ENCODE assay signal across 26 cellular contexts in genomic region chr10:28878236-28878970, GRCh38.
DNase-seq lines count a peak whose midpoint lies in the region; ATAC-seq, FAIRE-seq and TF ChIP-seq lines count a peak whose summit lies in the region.
"Had no signal": no experiment of that assay in that cellular context is flagged by ENCODE, and none has a peak within 500 bp of the region (broad histone marks: within the 10 kb centered on the region; RNA-seq: fewer than 3 reads in every experiment).

No MANE protein-coding gene starts in this region.

- H3K4me2 ChIP-seq in K562 (ENCODE audit: insufficient read depth, low read length) (no peak overlapping the region), HepG2 (ENCODE audit: low read depth, low read length) (no peak overlapping the region)
- H3K4me2 ChIP-seq: neural progenitor cell, smooth muscle cell had no signal

- TF ChIP-seq POLR2A in K562 (conservative IDR thresholded peaks at IDR 0.05) (no peak), HepG2 (IDR thresholded peaks at IDR 0.05; ENCODE audit: insufficient read depth in 1 of 2, low read depth in 2 of 2, low read length in 2 of 2) (no peak)

- BruUV-seq in K562 (replicated peaks; lab: Mats Ljungman, UMichigan) (no TSS peak), HepG2 (replicated peaks; lab: Mats Ljungman, UMichigan) (no TSS peak)

- H3K36me3 ChIP-seq in K562 (ENCODE audit: control insufficient read depth, insufficient read depth, low read length): no peaks in the 10 kb centered on the region
- no peaks in the 10 kb centered on the region for H3K36me3 ChIP-seq in HepG2 (replicated peaks in 1 of 2; ENCODE audit: control insufficient read depth in 1 of 2, insufficient read depth in 2 of 2, low read length in 2 of 2)
- H3K36me3 ChIP-seq: neural progenitor cell, WERI-Rb-1 had no signal

- TF ChIP-seq EP300 in K562 (IDR thresholded peaks at IDR 0.05; ENCODE audit: low read length) (peak; percentile 24; the same call in 1 of the 2 replicates), HepG2 (IDR thresholded peaks at IDR 0.05; ENCODE audit: low read depth in 2 of 2, low read length in 2 of 2) (no peak), HepG2 (CRISPR knock-in tag; IDR thresholded peaks at IDR 0.05; ENCODE audit: borderline replicate concordance) (no peak)

- no peaks in the 10 kb centered on the region for H3K36me3 Mint-ChIP-seq in stimulated activated memory B cell treated with anti-CD40 and anti-IgM and Interleukin-4, amounts not matched to agents 10 μg/mL and 1 μg/mL and 100 μg/mL, for 72 hours

- H3K4me3 ChIP-seq in K562 (no peak overlapping the region), HepG2 (replicated peaks in 1 of 3; ENCODE audit: insufficient read depth in 1 of 3, low read depth in 2 of 3, low read length in 3 of 3) (no peak overlapping the region)
- H3K4me3 ChIP-seq: neural progenitor cell, smooth muscle cell had no signal

- H3K79me2 ChIP-seq in K562 (ENCODE audit: control insufficient read depth, insufficient read depth, low read length) (no peaks in the 10 kb centered on the region), HepG2 (ENCODE audit: insufficient read depth, low read length) (no peaks in the 10 kb centered on the region)

- H2AFZ ChIP-seq in K562 (ENCODE audit: low read depth, low read length) (no peak overlapping the region), HepG2 (ENCODE audit: low read length) (no peak overlapping the region)
- H2AFZ ChIP-seq: neural progenitor cell had no signal

- TF ChIP-seq RAD21 in K562 (CRISPR knock-in tag; conservative IDR thresholded peaks at IDR 0.05 in 1 of 2, IDR thresholded peaks at IDR 0.05 in 1 of 2): peak; percentile 87 to 95
- TF ChIP-seq RAD21 in HepG2 (CRISPR knock-in tag; IDR thresholded peaks at IDR 0.05): no peak

- POLR2A ChIA-PET in K562 (lab: Yijun Ruan, JAX) (interaction anchor here (0.9 kb wide), 1 partner anchor 201 kb away, joined by 3 read pairs; the partner anchor contains the start of gene BAMBI), HepG2 (lab: Yijun Ruan, JAX) (no interaction called here)

- H3K9me1 ChIP-seq in K562 (ENCODE audit: control insufficient read depth, insufficient read depth, low read length): no peaks in the 10 kb centered on the region

- intact Hi-C loops in K562 (cut with micrococcal nuclease) (loop anchor here (1.0 to 5.0 kb wide), 4 partner anchors 71 to 214 kb away; partner anchors contain the start of gene BAMBI), HepG2 (cut with micrococcal nuclease; ENCODE audit: unreplicated experiment) (loop anchor here (5.0 to 10.0 kb wide), 2 partner anchors 56 to 114 kb away; no protein-coding TSS in a partner anchor)

- FAIRE-seq in K562 (lab: Jason Lieb, UNC) (peak; percentile 56), HepG2 (lab: Jason Lieb, UNC) (peak; percentile 44)
- FAIRE-seq: frontal cortex had no signal

- H3K27ac Mint-ChIP-seq in stimulated activated memory B cell treated with anti-CD40 and anti-IgM and Interleukin-4, amounts not matched to agents 10 μg/mL and 1 μg/mL and 100 μg/mL, for 72 hours: no peak overlapping the region
- H3K27ac Mint-ChIP-seq: B cell; stimulated activated naive CD8-positive, alpha-beta T cell treated with anti-CD3 and anti-CD28 coated beads, Interleukin-15, amount 100 ng/mL, for 72 hours; T-helper 17 cell had no signal

- H3K4me1 ChIP-seq in K562 (replicated peaks in 1 of 2; ENCODE audit: control insufficient read depth in 2 of 2, insufficient read depth in 2 of 2, low read length in 2 of 2) (peaks cover 0 to 3% of the 10 kb centered on the region in 2 experiments; a peak in 1 of 5 replicates), HepG2 (ENCODE audit: insufficient read depth, low read length) (peaks cover 69% of the 10 kb centered on the region)

- H3K9ac ChIP-seq in K562 (ENCODE audit: insufficient read depth in 1 of 2, low read depth in 2 of 2, low read length in 2 of 2) (no peak overlapping the region), HepG2 (ENCODE audit: insufficient read depth, low read depth, low read length) (no peak overlapping the region)
- H3K9ac ChIP-seq: neural progenitor cell had no signal

- H3K27me3 ChIP-seq in K562 (ENCODE audit: control insufficient read depth in 2 of 2, insufficient read depth in 2 of 2, low read length in 2 of 2): no peaks in the 10 kb centered on the region
- peaks cover 0 to 14% of the 10 kb centered on the region in 2 experiments; a peak in 3 of 5 replicates for H3K27me3 ChIP-seq in HepG2 (ENCODE audit: control insufficient read depth in 1 of 2, insufficient read depth in 2 of 2, low read length in 2 of 2)
- H3K27me3 ChIP-seq: neural progenitor cell had no signal

- CTCF ChIA-PET in K562 (lab: Yijun Ruan, JAX; ENCODE audit: low intra/inter-chr PET ratio): interaction anchor here (0.6 to 1.9 kb wide), 5 partner anchors 113 to 214 kb away, joined by 3 to 13 read pairs (median 3); partner anchors contain the start of gene BAMBI
- CTCF ChIA-PET in HepG2 (lab: Yijun Ruan, JAX; ENCODE audit: low intra/inter-chr PET ratio, low total read pairs): no interaction called here

- no peaks in the 10 kb centered on the region for H3K27me3 Mint-ChIP-seq in stimulated activated memory B cell treated with anti-CD40 and anti-IgM and Interleukin-4, amounts not matched to agents 10 μg/mL and 1 μg/mL and 100 μg/mL, for 72 hours
- H3K27me3 Mint-ChIP-seq: B cell had no signal

- H3K4me1 Mint-ChIP-seq in stimulated activated memory B cell treated with anti-CD40 and anti-IgM and Interleukin-4, amounts not matched to agents 10 μg/mL and 1 μg/mL and 100 μg/mL, for 72 hours: no peaks in the 10 kb centered on the region
- H3K4me1 Mint-ChIP-seq: B cell; stimulated activated naive CD8-positive, alpha-beta T cell treated with anti-CD3 and anti-CD28 coated beads, Interleukin-15, amount 100 ng/mL, for 72 hours; T-helper 17 cell had no signal

- H3K9me3 ChIP-seq in K562 (replicated peaks; ENCODE audit: control insufficient read depth, insufficient read depth, low read depth, low read length): no peaks in the 10 kb centered on the region
- H3K9me3 ChIP-seq in HepG2 (ENCODE audit: low read length): no peaks in the 10 kb centered on the region

- H3K9me3 Mint-ChIP-seq in stimulated activated memory B cell treated with anti-CD40 and anti-IgM and Interleukin-4, amounts not matched to agents 10 μg/mL and 1 μg/mL and 100 μg/mL, for 72 hours: no peaks in the 10 kb centered on the region
- H3K9me3 Mint-ChIP-seq: stimulated activated naive CD8-positive, alpha-beta T cell treated with anti-CD3 and anti-CD28 coated beads, Interleukin-15, amount 100 ng/mL, for 72 hours had no signal

- H3K4me3 Mint-ChIP-seq in stimulated activated memory B cell treated with anti-CD40 and anti-IgM and Interleukin-4, amounts not matched to agents 10 μg/mL and 1 μg/mL and 100 μg/mL, for 72 hours: no peak overlapping the region
- H3K4me3 Mint-ChIP-seq: B cell; neural progenitor cell; stimulated activated naive CD8-positive, alpha-beta T cell treated with anti-CD3 and anti-CD28 coated beads, Interleukin-15, amount 100 ng/mL, for 72 hours; T-helper 17 cell had no signal

- TF ChIP-seq CTCF in K562 (IDR thresholded peaks at IDR 0.05 in 2 of 3, conservative IDR thresholded peaks at IDR 0.05 in 1 of 3; ENCODE audit: insufficient read depth in 2 of 3, low read depth in 1 of 3, low read length in 3 of 3): peak; percentile 42 to 63 (median 43); a peak in 5 of 6 replicates
- 0 out of 2 replicates have a peak, but pooled peaks have one; percentile 18 for TF ChIP-seq CTCF in HepG2 (CRISPR knock-in tag; IDR thresholded peaks at IDR 0.05)

- DNase-seq in DMS53 (lab: John Stamatoyannopoulos, UW) (peak; percentile 22), DMS53 treated with DMSO at 0.1 percent for 48 hours (lab: John Stamatoyannopoulos, UW; ENCODE audit: unreplicated experiment) (no peak), K562 (ENCODE audit: extremely low read depth in 1 of 4, low spot score in 3 of 4) (peak in 3 of 4 experiments; percentile 16 to 56 (median 37)), HepG2 (ENCODE audit: low spot score) (no peak), EL (no peak), foreskin melanocyte (no peak), NCI-H1092 treated with DMSO at 0.1 percent for 48 hours (lab: John Stamatoyannopoulos, UW) (no peak)
- DNase-seq: activated CD4-positive, alpha-beta T cell treated with anti-CD3 and anti-CD28 coated beads, Interleukin-2, amount 50 U/mL, for 48 hours; activated effector memory CD4-positive, alpha-beta T cell treated with anti-CD3 and anti-CD28 coated beads, Interleukin-2, amount 50 U/mL, for 16 hours; COR-L47; IMR-90; NCI-H146; NCI-H2171; NCI-H526 treated with DMSO at 0.1 percent for 48 hours; stimulated activated CD4-positive, alpha-beta T cell treated with anti-CD3 and anti-CD28 coated beads, Interleukin-2, amount 100 ng/mL, for 48 hours; stimulated activated naive CD8-positive, alpha-beta T cell treated with anti-CD3 and anti-CD28 coated beads, Interleukin-15, amount 100 ng/mL, for 72 hours; T-helper 17 cell; trophoblast cell; WERI-Rb-1 had no signal

- in situ Hi-C loops in K562 (cut with MboI) (loop anchor here (10.0 kb wide), 1 partner anchor 204 kb away; the partner anchor contains the start of gene BAMBI), HepG2 (cut with HindIII; ENCODE audit: extremely low pct_ligation_motif_present, low pct_unique_long_range_greater_than_20kb) (no loop called here)

- H4K20me1 ChIP-seq in K562 (replicated peaks; ENCODE audit: control insufficient read depth, insufficient read depth, low read length): no peaks in the 10 kb centered on the region
- H4K20me1 ChIP-seq in HepG2 (ENCODE audit: insufficient read depth, low read length): no peaks in the 10 kb centered on the region

- WGBS in K562 (ENCODE audit: insufficient coverage, low coverage, missing lambda C conversion rate): 31% methylated on average over 5 of the region's 5 CpGs
- WGBS in HepG2 (ENCODE audit: low lambda C conversion rate): 43% methylated on average over 5 of the region's 5 CpGs

- no peak overlapping the region for H3K27ac ChIP-seq in K562 (ENCODE audit: extremely low read depth, low read depth, low read length)
- no peak overlapping the region for H3K27ac ChIP-seq in HepG2 (ENCODE audit: extremely low read length, insufficient read depth, low read length)
- H3K27ac ChIP-seq: 22Rv1, HL-60, neural progenitor cell, WERI-Rb-1 had no signal

- ATAC-seq in K562 (peak; percentile 82), HepG2 (no peak)
- ATAC-seq in stimulated activated memory B cell treated with anti-CD40 and anti-IgM and Interleukin-4, amounts not matched to agents 10 μg/mL and 1 μg/mL and 100 μg/mL, for 72 hours: peak; percentile 34
- ATAC-seq: stimulated activated naive CD8-positive, alpha-beta T cell treated with anti-CD3 and anti-CD28 coated beads, Interleukin-15, amount 100 ng/mL, for 72 hours; T-helper 17 cell had no signal

TF ChIP-seq in HepG2, 621 proteins besides CTCF, POLR2A, EP300 and RAD21:
- TF ChIP-seq ZNF224 (CRISPR knock-in tag; IDR thresholded peaks at IDR 0.05) (no peak), STAG1 (CRISPR knock-in tag; IDR thresholded peaks at IDR 0.05) (peak; percentile 46)

Comparison
In these comparisons a context has a peak if more than half of its experiments do, and no peak if none do; other contexts are left out.
1. DNase-seq: peak in DMS53 (single experiment) and K562 (3 of 4); none in DMS53 treated with DMSO at 0.1 percent for 48 hours (single experiment), HepG2 (single experiment), EL (single experiment), foreskin melanocyte (single experiment) and NCI-H1092 treated with DMSO at 0.1 percent for 48 hours (single experiment).